1 cellular context compared by ENCODE assay signal in genomic region chr9:128323786-128324185, GRCh38.
A peak's percentile ranks its signal among the peaks of the same experiment; 100 is the strongest.
TF ChIP-seq lines count a peak whose summit lies in the region.

No MANE protein-coding gene starts in this region.

TF ChIP-seq in K562, 482 proteins besides CTCF, POLR2A, EP300 and RAD21:
- TF ChIP-seq ZBTB26 (CRISPR knock-in tag; IDR thresholded peaks at IDR 0.05) (0 out of 2 replicates have a peak, but pooled peaks have one; percentile 10), CREB3L1 (IDR thresholded peaks at IDR 0.05; ENCODE audit: borderline replicate concordance, low read depth) (no peak), ZNF41 (CRISPR knock-in tag; conservative IDR thresholded peaks at IDR 0.05) (no peak), HNRNPLL (IDR thresholded peaks at IDR 0.05; ENCODE audit: low read depth, low read length, poor library complexity, severe bottlenecking) (peak; percentile 27), HOMEZ (CRISPR knock-in tag; IDR thresholded peaks at IDR 0.05) (peak; percentile 40; the same call in 1 of the 2 replicates), NR2F6 (CRISPR knock-in tag; IDR thresholded peaks at IDR 0.05) (0 out of 2 replicates have a peak, but pooled peaks have one; percentile 33), SMARCB1 (IDR thresholded peaks at IDR 0.05; ENCODE audit: insufficient read length, low read depth) (no peak), NKRF (IDR thresholded peaks at IDR 0.05; ENCODE audit: borderline replicate concordance) (no peak), DEAF1 (CRISPR knock-in tag; IDR thresholded peaks at IDR 0.05) (0 out of 2 replicates have a peak, but pooled peaks have one; percentile 9), CEBPG (CRISPR knock-in tag; IDR thresholded peaks at IDR 0.05) (no peak), CEBPG (tag; conservative IDR thresholded peaks at IDR 0.05 in 1 of 2, IDR thresholded peaks at IDR 0.05 in 1 of 2) (peak in 1 of 2 experiments; percentile 90; a peak in 2 of 4 replicates), ARID3A (IDR thresholded peaks at IDR 0.05; ENCODE audit: borderline replicate concordance, low read depth, low read length) (no peak)
TF ChIP-seq in K562: peak in this region for 6.
